Comparison of ENCODE assay signal across 8 cellular contexts in the genomic region with DNA sequence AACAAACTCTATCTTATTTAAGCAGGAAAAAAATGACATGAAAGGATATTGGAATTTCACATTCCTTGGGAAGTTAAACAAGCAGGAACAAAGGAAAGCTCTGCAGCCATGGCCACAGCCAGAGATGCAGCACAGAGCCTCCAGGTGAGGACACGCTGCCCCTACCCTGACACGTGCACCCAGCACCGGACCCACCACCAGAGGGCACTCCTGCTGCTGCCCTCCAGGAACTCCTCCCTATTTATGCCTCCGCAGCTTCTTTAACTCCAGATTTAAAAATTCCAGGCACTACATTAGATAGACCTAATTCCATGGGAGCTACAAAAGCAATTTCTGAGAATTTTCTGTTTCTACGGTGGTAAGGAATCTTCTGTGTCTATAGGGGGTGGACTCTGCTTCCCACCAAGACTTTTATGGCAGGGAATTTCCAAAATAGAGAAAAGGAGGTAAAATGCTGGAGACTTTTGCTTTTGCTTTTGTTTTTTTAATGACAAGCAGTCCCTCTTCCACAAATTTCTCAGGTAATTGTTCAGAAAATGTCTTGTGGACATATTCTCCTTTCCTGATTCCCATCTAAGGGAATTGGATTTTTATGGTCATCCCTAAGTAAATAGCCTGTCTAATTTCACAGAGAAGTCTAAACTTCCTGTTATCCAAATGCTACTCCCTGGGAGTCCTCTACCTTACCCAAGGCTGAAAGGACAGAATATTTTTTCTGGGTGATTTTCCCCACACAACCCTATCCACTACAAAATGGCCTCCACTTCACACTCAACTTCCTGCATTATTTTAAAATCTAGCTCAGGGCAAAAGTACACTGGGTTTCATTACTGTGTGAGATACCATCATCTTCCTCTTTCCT.
DNase-seq lines count a peak whose midpoint lies in the region; ATAC-seq and TF ChIP-seq lines count a peak whose summit lies in the region.

No MANE protein-coding gene starts in this region.

- CTCF ChIA-PET in activated naive CD4-positive, alpha-beta T cell treated with anti-CD3 and anti-CD28 coated beads, Interleukin-2, amount 10 ng/mL, durations not matched to agents 7 days and 5 days (lab: Charles Lee), result interaction anchor here (1.0 to 2.3 kb wide), 10 partner anchors 11 to 607 kb away, joined by 3 to 10 read pairs (median 4); partner anchors contain the start of gene SENP7

- H4K20me1 ChIP-seq in hepatocyte (ENCODE audit: insufficient read depth, poor library complexity, severe bottlenecking), result no peaks in the 10 kb centered on the region

- WGBS in hepatocyte (ENCODE audit: low lambda C conversion rate, missing lambda C conversion rate), result 25% methylated on average over 5 of the region's 5 CpGs

- H2AFZ ChIP-seq in hepatocyte, result peak overlapping the region; percentile 13

- H3K4me3 ChIP-seq in SJCRH30, result no peak overlapping the region
- H3K4me3 ChIP-seq in hepatocyte, result no peak overlapping the region

- H3K36me3 Mint-ChIP-seq in activated naive CD4-positive, alpha-beta T cell treated with anti-CD3 and anti-CD28 coated beads, Interleukin-2, amount 10 ng/mL, durations not matched to agents 7 days and 5 days, result no peaks in the 10 kb centered on the region

- H3K27ac Mint-ChIP-seq in activated naive CD4-positive, alpha-beta T cell treated with anti-CD3 and anti-CD28 coated beads, Interleukin-2, amount 10 ng/mL, durations not matched to agents 7 days and 5 days, result no peak overlapping the region

- in situ Hi-C loops in ACHN (cut with HindIII; ENCODE audit: low pct_ligation_motif_present, low pct_unique_long_range_greater_than_20kb, low sequenced_read_pairs), result no loop called here

- ATAC-seq in GM18511 (IDR thresholded peaks at IDR 0.05; ENCODE audit: unreplicated experiment) (peak; percentile 92), HG03520 (IDR thresholded peaks at IDR 0.05; ENCODE audit: unreplicated experiment) (peak; percentile 86)

- peak overlapping the region; percentile 50 for H3K4me2 ChIP-seq in hepatocyte

- no peaks in the 10 kb centered on the region for H3K9me3 ChIP-seq in SJCRH30 (replicated peaks)
- no peaks in the 10 kb centered on the region for H3K9me3 ChIP-seq in hepatocyte (ENCODE audit: low read depth)

- no peaks in the 10 kb centered on the region for H3K9me3 Mint-ChIP-seq in activated naive CD4-positive, alpha-beta T cell treated with anti-CD3 and anti-CD28 coated beads, Interleukin-2, amount 10 ng/mL, durations not matched to agents 7 days and 5 days

- DNase-seq in ACHN (peak; percentile 8), SJCRH30 (peak; percentile 62 to 74), hepatocyte (ENCODE audit: low spot score) (peak; percentile 79), DMS79 (lab: John Stamatoyannopoulos, UW) (no peak)
- peak; percentile 77 for DNase-seq in activated naive CD4-positive, alpha-beta T cell treated with anti-CD3 and anti-CD28 coated beads, Interleukin-2, amount 10 ng/mL, durations not matched to agents 7 days and 5 days
- DNase-seq in stimulated activated CD4-positive, alpha-beta T cell treated with anti-CD3 and anti-CD28 coated beads, Interleukin-2, amount 100 ng/mL, for 24 hours, result peak; percentile 74 to 79

- H3K27ac ChIP-seq in SJCRH30 (no peak overlapping the region), hepatocyte (peak overlapping the region; percentile 70)

- H3K4me3 Mint-ChIP-seq in activated naive CD4-positive, alpha-beta T cell treated with anti-CD3 and anti-CD28 coated beads, Interleukin-2, amount 10 ng/mL, durations not matched to agents 7 days and 5 days, result no peak overlapping the region

- H3K27me3 Mint-ChIP-seq in activated naive CD4-positive, alpha-beta T cell treated with anti-CD3 and anti-CD28 coated beads, Interleukin-2, amount 10 ng/mL, durations not matched to agents 7 days and 5 days, result peaks cover 6% of the 10 kb centered on the region

- no peaks in the 10 kb centered on the region for H3K79me2 ChIP-seq in hepatocyte

- H3K4me1 ChIP-seq in SJCRH30 (peaks cover 12% of the 10 kb centered on the region), hepatocyte (ENCODE audit: insufficient read depth) (peaks cover 17% of the 10 kb centered on the region)

- H3K9me2 ChIP-seq in hepatocyte (replicated peaks; ENCODE audit: insufficient read depth), result no peaks in the 10 kb centered on the region

- H3K27me3 ChIP-seq in SJCRH30 (no peaks in the 10 kb centered on the region), hepatocyte (no peaks in the 10 kb centered on the region)

- peak; percentile 65 for TF ChIP-seq CTCF in hepatocyte (IDR thresholded peaks at IDR 0.05; ENCODE audit: poor library complexity)

- H3K4me1 Mint-ChIP-seq in activated naive CD4-positive, alpha-beta T cell treated with anti-CD3 and anti-CD28 coated beads, Interleukin-2, amount 10 ng/mL, durations not matched to agents 7 days and 5 days, result peaks cover 2% of the 10 kb centered on the region

- H3K36me3 ChIP-seq in SJCRH30 (no peaks in the 10 kb centered on the region), hepatocyte (replicated peaks; ENCODE audit: insufficient read depth, low read depth) (no peaks in the 10 kb centered on the region)
